Comparison of ENCODE assay signal across 8 cellular contexts in the genomic region with DNA sequence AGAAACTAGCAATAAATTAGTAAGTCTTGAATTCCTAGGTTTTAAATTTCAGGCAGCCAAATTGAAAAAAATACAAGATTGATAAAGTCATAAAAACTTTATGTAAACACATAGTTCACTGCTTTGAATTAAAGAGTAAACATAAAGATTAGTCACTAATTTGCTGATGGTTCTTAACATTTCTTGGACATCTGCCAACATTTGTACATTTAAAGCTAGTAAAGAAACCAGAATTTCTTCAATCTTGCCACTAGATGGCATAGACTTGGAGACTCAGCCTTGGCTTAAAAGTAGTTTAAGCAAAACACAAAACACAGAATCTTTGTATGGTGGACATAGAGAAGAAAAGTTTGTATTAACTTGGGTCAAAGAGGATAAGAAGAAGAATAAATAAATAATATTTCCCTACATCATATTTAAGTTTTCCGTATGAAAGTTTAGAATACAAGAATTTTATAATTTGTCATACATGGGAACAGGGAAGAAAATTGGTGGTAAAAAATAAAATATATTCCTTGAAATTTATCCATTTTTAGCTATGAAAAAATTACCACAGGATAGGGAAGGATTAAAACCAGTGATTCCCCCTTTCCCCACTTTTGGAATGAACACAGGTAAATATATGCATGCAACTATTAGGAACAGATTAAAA. TPM values are rescaled to one million over a fixed set of nuclear protein-coding genes. Genes with fewer than 3 reads are reported as not detected.
DNase-seq lines count a peak whose midpoint lies in the region; ATAC-seq and TF ChIP-seq lines count a peak whose summit lies in the region.

No MANE protein-coding gene starts in this region.

- peak; percentile 71 for TF ChIP-seq CTCF in OCI-LY1 (IDR thresholded peaks at IDR 0.05; ENCODE audit: low read length)
- peak; percentile 41 for TF ChIP-seq CTCF in coronary artery (IDR thresholded peaks at IDR 0.05)

- H3K4me3 ChIP-seq in OCI-LY1 (ENCODE audit: low read depth, low read length, poor library complexity, severe bottlenecking) (no peak overlapping the region), coronary artery (no peak overlapping the region)

- H4K20me1 ChIP-seq in OCI-LY1 (ENCODE audit: insufficient read depth, low read length), result no peaks in the 10 kb centered on the region

- no peak overlapping the region for H3K9ac ChIP-seq in OCI-LY1 (ENCODE audit: low read length)

- no peak overlapping the region for H3K4me2 ChIP-seq in OCI-LY1 (ENCODE audit: low read length)

- H3K79me2 ChIP-seq in OCI-LY1 (ENCODE audit: insufficient read depth, low read length), result no peaks in the 10 kb centered on the region

- H3K4me1 ChIP-seq in OCI-LY1 (ENCODE audit: insufficient read depth, low read length, severe bottlenecking), result no peaks in the 10 kb centered on the region

- no peaks in the 10 kb centered on the region for H3F3A ChIP-seq in OCI-LY1 (ENCODE audit: insufficient read depth, low read length)

- H3K27me3 ChIP-seq in OCI-LY1 (ENCODE audit: insufficient read depth, low read length), result no peaks in the 10 kb centered on the region

- no peak overlapping the region for H3K27ac ChIP-seq in OCI-LY1 (ENCODE audit: low read depth, low read length, poor library complexity, severe bottlenecking)
- no peak overlapping the region for H3K27ac ChIP-seq in coronary artery

- no peaks in the 10 kb centered on the region for H3K9me2 ChIP-seq in OCI-LY1 (ENCODE audit: low read depth, low read length)

- peak; percentile 43 for DNase-seq in Ammon's horn (ENCODE audit: low spot score)
- DNase-seq in LHCN-M2 (ENCODE audit: low read depth), result peak; percentile 69
- no peak for DNase-seq in coronary artery (ENCODE audit: low spot score)
- DNase-seq in midbrain (lab: John Stamatoyannopoulos, UW), result peak; percentile 55
- DNase-seq in activated CD8-positive, alpha-beta memory T cell treated with anti-CD3 and anti-CD28 coated beads, Interleukin-2, amount 50 U/mL, for 4 hours, result no peak
- DNase-seq in activated CD4-positive, alpha-beta T cell treated with anti-CD3 and anti-CD28 coated beads for 48 hours, result no peak

- no peaks in the 10 kb centered on the region for H3K9me3 ChIP-seq in OCI-LY1 (ENCODE audit: low read length)

- no peaks in the 10 kb centered on the region for H3K36me3 ChIP-seq in OCI-LY1 (ENCODE audit: insufficient read depth, low read length)

- peak; percentile 52 for ATAC-seq in GM18870 (IDR thresholded peaks at IDR 0.05; ENCODE audit: unreplicated experiment)

- no peak overlapping the region for H2AFZ ChIP-seq in OCI-LY1 (ENCODE audit: low read length)

RNA-seq across cellular contexts. Expression of a gene that starts 41.7 kb away (rescaled TPM):
- total RNA-seq in LHCN-M2 (2014; rRNA removed), result 7.9 and 8.8 TPM in 2 replicates
- 0.77 TPM for polyA plus RNA-seq in LHCN-M2 (2012)

Comparison
In these comparisons a context has a peak if more than half of its experiments do, and no peak if none do; other contexts are left out.
1. DNase-seq: peak in Ammon's horn (single experiment), LHCN-M2 (single experiment) and midbrain (single experiment); none in coronary artery (single experiment), activated CD8-positive, alpha-beta memory T cell treated with anti-CD3 and anti-CD28 coated beads, Interleukin-2, amount 50 U/mL, for 4 hours (single experiment) and activated CD4-positive, alpha-beta T cell treated with anti-CD3 and anti-CD28 coated beads for 48 hours (single experiment).